8 cellular contexts compared by ENCODE assay signal in the genomic region with DNA sequence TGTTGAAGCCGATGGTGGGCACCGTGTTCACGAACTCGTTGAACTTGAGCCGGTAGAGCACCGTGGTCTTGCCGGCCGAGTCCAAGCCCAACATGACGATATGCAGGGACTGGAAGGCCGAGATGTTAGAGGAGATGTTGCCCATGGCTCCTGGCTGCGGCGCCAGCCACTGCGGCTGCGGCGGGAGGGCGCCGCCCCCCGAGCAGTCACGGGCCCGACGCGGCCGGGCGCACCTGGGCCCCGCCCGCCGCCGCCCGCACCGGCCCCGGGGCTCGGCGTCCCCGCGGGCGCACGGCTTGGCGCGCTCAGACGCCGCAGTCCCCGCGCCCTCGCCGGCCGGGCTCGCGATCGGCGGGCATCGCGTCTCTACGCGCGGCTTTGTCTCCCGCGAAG. TPM values are rescaled to one million over a fixed set of nuclear protein-coding genes. Genes with fewer than 3 reads are reported as not detected.
DNase-seq lines count a peak whose midpoint lies in the region; ATAC-seq, FAIRE-seq and TF ChIP-seq lines count a peak whose summit lies in the region.

No MANE protein-coding gene starts in this region.

- CTCF ChIA-PET in A549 (lab: Yijun Ruan, JAX): interaction anchor here (0.7 to 2.8 kb wide), 20 partner anchors 32 to 520 kb away, joined by 3 to 18 read pairs (median 4); no protein-coding TSS in a partner anchor
- CTCF ChIA-PET in Panc1 (lab: Charles Lee): interaction anchor here (0.5 to 1.3 kb wide), 2 partner anchors 57 to 621 kb away, joined by 3 to 5 read pairs; no protein-coding TSS in a partner anchor
- CTCF ChIA-PET in K562 (lab: Yijun Ruan, JAX; ENCODE audit: low intra/inter-chr PET ratio): no interaction called here

- H2AFZ ChIP-seq in K562 (ENCODE audit: low read depth, low read length): peak overlapping the region; percentile 70

- no peaks in the 10 kb centered on the region; the same call in 1 of the 2 replicates for H4K20me1 ChIP-seq in K562 (replicated peaks; ENCODE audit: control insufficient read depth, insufficient read depth, low read length)

- H3K27me3 Mint-ChIP-seq in stimulated activated naive CD8-positive, alpha-beta T cell treated with anti-CD3 and anti-CD28 coated beads, Interleukin-15, Interleukin-2, amounts not matched to agents 100 ng/mL and 50 ng/mL, for 24 hours: no peaks in the 10 kb centered on the region

- TF ChIP-seq RAD21 in A549 (conservative IDR thresholded peaks at IDR 0.05 in 1 of 2, IDR thresholded peaks at IDR 0.05 in 1 of 2): no peak
- no peak for TF ChIP-seq RAD21 in K562 (CRISPR knock-in tag; conservative IDR thresholded peaks at IDR 0.05 in 1 of 2, IDR thresholded peaks at IDR 0.05 in 1 of 2)

- H3K36me3 ChIP-seq in Panc1 (ENCODE audit: control insufficient read depth, insufficient read depth, low read length) (peaks cover 7% of the 10 kb centered on the region), K562 (ENCODE audit: control insufficient read depth, insufficient read depth, low read length) (no peaks in the 10 kb centered on the region)

- ATAC-seq in A549 (peak; percentile 66 to 69), GM18868 (IDR thresholded peaks at IDR 0.05; ENCODE audit: unreplicated experiment) (peak; percentile 60), HG03097 (IDR thresholded peaks at IDR 0.05; ENCODE audit: low FRiP score, unreplicated experiment) (peak; percentile 42), Panc1 (peak; percentile 72), K562 (no peak)

- no peaks in the 10 kb centered on the region for H3K79me2 ChIP-seq in K562 (ENCODE audit: control insufficient read depth, insufficient read depth, low read length)

- no peaks in the 10 kb centered on the region for H3K9me3 ChIP-seq in A549
- no peaks in the 10 kb centered on the region for H3K9me3 ChIP-seq in Panc1 (ENCODE audit: control insufficient read depth, insufficient read depth, low read depth, low read length)
- H3K9me3 ChIP-seq in K562 (replicated peaks; ENCODE audit: control insufficient read depth, insufficient read depth, low read depth, low read length): no peaks in the 10 kb centered on the region

- H3K27ac ChIP-seq in A549 (peak overlapping the region; percentile 92 to 99), Panc1 (ENCODE audit: low read length) (peak overlapping the region; percentile 91), K562 (ENCODE audit: extremely low read depth, low read depth, low read length) (no peak overlapping the region)

- in situ Hi-C loops in Panc1 (cut with HindIII; ENCODE audit: low pct_unique_long_range_greater_than_20kb, low sequenced_read_pairs): no loop called here
- in situ Hi-C loops in K562 (cut with MboI): no loop called here
- in situ Hi-C loops in G401 (cut with HindIII; ENCODE audit: low sequenced_read_pairs): no loop called here

- H3K27me3 ChIP-seq in Panc1 (ENCODE audit: control insufficient read depth, insufficient read depth, low read length) (no peaks in the 10 kb centered on the region), K562 (ENCODE audit: control insufficient read depth in 2 of 2, insufficient read depth in 2 of 2, low read length in 2 of 2) (peaks cover 0 to 13% of the 10 kb centered on the region in 2 experiments; a peak in 3 of 5 replicates)

- TF ChIP-seq POLR2A in A549 (IDR thresholded peaks at IDR 0.05; ENCODE audit: low read length): peak; percentile 52
- no peak for TF ChIP-seq POLR2A in K562 (conservative IDR thresholded peaks at IDR 0.05)

- peaks cover 18% of the 10 kb centered on the region for H3K36me3 Mint-ChIP-seq in stimulated activated naive CD8-positive, alpha-beta T cell treated with anti-CD3 and anti-CD28 coated beads, Interleukin-15, Interleukin-2, amounts not matched to agents 100 ng/mL and 50 ng/mL, for 24 hours (ENCODE audit: low read depth)

- H3K9me3 Mint-ChIP-seq in stimulated activated naive CD8-positive, alpha-beta T cell treated with anti-CD3 and anti-CD28 coated beads, Interleukin-15, Interleukin-2, amounts not matched to agents 100 ng/mL and 50 ng/mL, for 24 hours: no peaks in the 10 kb centered on the region

- H3K4me3 ChIP-seq in A549 (peak overlapping the region; percentile 77), Panc1 (ENCODE audit: low read depth in 2 of 2, low read length in 2 of 2) (peak overlapping the region; percentile 72 to 97), K562 (peak overlapping the region; percentile 35)

- peaks cover 61% of the 10 kb centered on the region for H3K4me1 Mint-ChIP-seq in stimulated activated naive CD8-positive, alpha-beta T cell treated with anti-CD3 and anti-CD28 coated beads, Interleukin-15, Interleukin-2, amounts not matched to agents 100 ng/mL and 50 ng/mL, for 24 hours (ENCODE audit: low read depth)

- DNase-seq in A549 (ENCODE audit: low read depth in 1 of 2, low spot score in 1 of 2): no peak
- DNase-seq in Panc1 (ENCODE audit: low read depth, low spot score): no peak
- peak in 2 of 4 experiments; percentile 54 to 55 for DNase-seq in K562 (ENCODE audit: extremely low read depth in 1 of 4, low spot score in 3 of 4)
- peak; percentile 52 for DNase-seq in iPS-NIHi7 (ENCODE audit: extremely low spot score)
- DNase-seq in G401 (ENCODE audit: low spot score): no peak

- FAIRE-seq in A549 (lab: Jason Lieb, UNC) (no peak), K562 (lab: Jason Lieb, UNC) (no peak)

- WGBS in A549 (ENCODE audit: missing lambda C conversion rate): 0% methylated on average over 7 of the region's 57 CpGs
- WGBS in K562 (ENCODE audit: insufficient coverage, low coverage, missing lambda C conversion rate): no CpG with 5 or more reads among the region's 57 CpGs

- no TSS peak for BruUV-seq in Panc1 (replicated peaks; lab: Mats Ljungman, UMichigan)
- no TSS peak for BruUV-seq in K562 (replicated peaks; lab: Mats Ljungman, UMichigan)

- POLR2A ChIA-PET in A549 (lab: Yijun Ruan, JAX): interaction anchor here (0.9 to 2.2 kb wide), 14 partner anchors 9 to 522 kb away, joined by 3 to 21 read pairs (median 6); no protein-coding TSS in a partner anchor
- POLR2A ChIA-PET in Panc1 (lab: Charles Lee): interaction anchor here (0.6 kb wide), 1 partner anchor 1005 kb away, joined by 8 read pairs; no protein-coding TSS in a partner anchor
- POLR2A ChIA-PET in K562 (lab: Yijun Ruan, JAX): interaction anchor here (1.0 to 1.1 kb wide), 2 partner anchors 10 to 27 kb away, joined by 3 read pairs; no protein-coding TSS in a partner anchor

- H3K4me2 ChIP-seq in A549: peak overlapping the region; percentile 94
- no peak overlapping the region for H3K4me2 ChIP-seq in K562 (ENCODE audit: insufficient read depth, low read length)

- peak; percentile 33; the same call in 2 of the 3 replicates for TF ChIP-seq CTCF in A549 (IDR thresholded peaks at IDR 0.05)
- TF ChIP-seq CTCF in Panc1 (IDR thresholded peaks at IDR 0.05): peak; percentile 25; the same call in 1 of the 2 replicates
- TF ChIP-seq CTCF in K562 (IDR thresholded peaks at IDR 0.05 in 2 of 3, conservative IDR thresholded peaks at IDR 0.05 in 1 of 3; ENCODE audit: insufficient read depth in 2 of 3, low read depth in 1 of 3, low read length in 3 of 3): no peak

- H3K27ac Mint-ChIP-seq in stimulated activated naive CD8-positive, alpha-beta T cell treated with anti-CD3 and anti-CD28 coated beads, Interleukin-15, Interleukin-2, amounts not matched to agents 100 ng/mL and 50 ng/mL, for 24 hours: peak overlapping the region; percentile 93

- TF ChIP-seq EP300 in A549 (IDR thresholded peaks at IDR 0.05) (no peak), K562 (IDR thresholded peaks at IDR 0.05; ENCODE audit: low read length) (no peak)

- H3K9ac ChIP-seq in K562 (ENCODE audit: insufficient read depth in 1 of 2, low read depth in 2 of 2, low read length in 2 of 2): peak overlapping the region in 1 of 2 experiments; percentile 52; a peak in 2 of 4 replicates

- peak overlapping the region; percentile 94 for H3K4me3 Mint-ChIP-seq in stimulated activated naive CD8-positive, alpha-beta T cell treated with anti-CD3 and anti-CD28 coated beads, Interleukin-15, Interleukin-2, amounts not matched to agents 100 ng/mL and 50 ng/mL, for 24 hours

- H3K9me1 ChIP-seq in K562 (ENCODE audit: control insufficient read depth, insufficient read depth, low read length): no peaks in the 10 kb centered on the region

- H3K4me1 ChIP-seq in A549 (peaks cover 38% of the 10 kb centered on the region), Panc1 (ENCODE audit: control insufficient read depth, insufficient read depth, low read length) (peaks cover 36% of the 10 kb centered on the region), K562 (replicated peaks in 1 of 2; ENCODE audit: control insufficient read depth in 2 of 2, insufficient read depth in 2 of 2, low read length in 2 of 2) (peaks cover 0 to 19% of the 10 kb centered on the region in 2 experiments; a peak in 2 of 5 replicates)

- intact Hi-C loops in Panc1 (cut with micrococcal nuclease; ENCODE audit: unreplicated experiment) (no loop called here), K562 (cut with micrococcal nuclease) (no loop called here)

RNA-seq across cellular contexts. Expression of a gene that starts 0.4 kb away (rescaled TPM):
- 64.5 and 70.4 TPM in 2 replicates for polyA plus RNA-seq in A549 (2011; rRNA removed)
- 27.9 and 31.3 TPM in 2 replicates for polyA plus RNA-seq in A549 (2012; cell fraction: cytosol; rRNA removed)
- 20.0 and 21.9 TPM in 2 replicates for polyA plus RNA-seq in A549 (2012; cell fraction: nucleus; rRNA removed)
- 48.4 to 70.9 TPM (median 67.9 TPM) in 3 replicates for polyA plus RNA-seq in A549 (2017; fragmentation: RNase III; extraction: RNeasy Plus Mini Kit Qiagen cat#74134 plus additional on column Dnase treatment)
- 34.9 and 39.7 TPM in 2 replicates for polyA minus RNA-seq in A549 (2011; rRNA and poly(A)+ RNA removed)
- total RNA-seq in Panc1 (2021; ENCODE audit: unreplicated experiment): 151 TPM
- polyA plus RNA-seq in Panc1 (2012; ENCODE audit: insufficient read length): 176 TPM
- total RNA-seq in K562 (2011; cell fraction: chromatin; rRNA removed; ENCODE audit: low replicate concordance): 0.07 TPM in 1 of 2 replicates, not detected in the other
- total RNA-seq in K562 (2011; cell fraction: nucleolus; rRNA removed): 0.13 and 0.17 TPM in 2 replicates
- 0.22 TPM in 1 of 2 replicates, not detected in the other for total RNA-seq in K562 (2011; cell fraction: nucleoplasm; rRNA removed)
- total RNA-seq in K562 (2014; rRNA removed): 0.04 TPM in 1 of 2 replicates, not detected in the other
- not detected in 2 replicates for total RNA-seq in K562 (2014; rRNA removed; fragmentation: Illumina TruSeq; extraction: Trizol)
- total RNA-seq in K562 (2015; rRNA removed; fragmentation: Illumina TruSeq; extraction: Trizol): not detected in 2 replicates
- 0.11 and 0.31 TPM in 2 replicates for total RNA-seq in K562 (2021)
- 0.04 TPM in 1 of 2 replicates, not detected in the other for polyA plus RNA-seq in K562 (2011; rRNA removed)
- 0.01 and 0.07 TPM in 2 replicates for polyA plus RNA-seq in K562 (2011; cell fraction: cytosol; rRNA removed)
- 0.04 TPM in 1 of 2 replicates, not detected in the other for polyA plus RNA-seq in K562 (2011; cell fraction: nucleus; rRNA removed)
- 0.03 TPM in 2 replicates for polyA plus RNA-seq in K562 (2012)
- polyA plus RNA-seq in K562 (2014; fragmentation: Illumina TruSeq; extraction: Trizol): 0.03 and 0.04 TPM in 2 replicates
- not detected for polyA plus RNA-seq in K562 (2014; fragmentation: Nextera tagmentation; extraction: Ambion mirVana)
- 0.03 TPM in 1 of 2 replicates, not detected in the other for polyA plus RNA-seq in K562 (2014; rRNA removed)
- 0.07 TPM in 1 of 2 replicates, not detected in the other for polyA minus RNA-seq in K562 (2011; rRNA and poly(A)+ RNA removed)
- not detected in 2 replicates for polyA minus RNA-seq in K562 (2011; cell fraction: cytosol; rRNA and poly(A)+ RNA removed)
- polyA minus RNA-seq in K562 (2011; cell fraction: nucleus; rRNA and poly(A)+ RNA removed): not detected in 2 replicates
- 33.1 and 39.8 TPM in 2 replicates for total RNA-seq in G401 (2014; rRNA removed; shearing (Covaris generic))

Comparison
In these comparisons a context has a peak if more than half of its experiments do, and no peak if none do; other contexts are left out.
1. CTCF ChIP-seq: peak in A549 (single experiment) and Panc1 (single experiment); none in K562 (0 of 3).
2. RNA of a gene that starts 0.4 kb away (total RNA-seq): 151 TPM in Panc1 (single experiment) and 33.1 to 39.8 TPM in G401; 0.04 to 0.31 TPM in K562; every median in the first group is over 10 times any median in the second.
3. Peak in every context shown above with its lines, with median percentiles within 50 percentile points of each other: H3K4me3 ChIP-seq.